ENCODE assay signal across 21 cellular contexts in the genomic region with DNA sequence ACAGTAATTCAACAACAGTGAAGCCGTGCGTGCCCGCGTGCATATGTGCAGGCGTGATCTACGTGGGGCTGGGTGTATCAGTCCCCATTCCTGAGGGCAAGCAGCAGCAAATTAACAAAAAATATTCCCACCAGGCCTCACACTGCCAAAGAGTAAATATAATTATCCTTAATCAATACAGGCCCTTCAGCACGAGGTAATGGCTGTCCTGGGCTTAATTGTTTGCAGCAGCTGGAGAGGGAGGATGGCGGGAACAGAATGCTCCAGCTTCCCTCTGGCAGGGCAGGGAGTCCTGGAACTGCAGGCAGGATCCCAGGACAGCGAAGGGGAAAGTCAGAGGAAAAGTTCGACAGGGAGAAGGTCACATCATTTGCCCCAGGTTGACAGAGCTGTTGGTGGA.
"Had no signal": no experiment of that assay in that cellular context is flagged by ENCODE, and none has a peak within 500 bp of the region (broad histone marks: within the 10 kb centered on the region; RNA-seq: fewer than 3 reads in every experiment).

No MANE protein-coding gene starts in this region.

- H3K4me1 ChIP-seq: left lung, tibial nerve, vagina had no signal

- H3K27me3 ChIP-seq: brain microvascular endothelial cell, esophagus muscularis mucosa, tibial nerve, vagina had no signal

- H3K27ac ChIP-seq: brain microvascular endothelial cell, esophagus muscularis mucosa, left lung, neutrophil, skin epidermis, tibial nerve, vagina had no signal

- H3K9me3 ChIP-seq: esophagus muscularis mucosa, left lung, neutrophil, tibial nerve, vagina had no signal

- ATAC-seq: left lung; natural killer cell; stimulated activated naive B cell treated with anti-CD40 and anti-IgM and Interleukin-4, amounts not matched to agents 10 μg/mL and 1 μg/mL and 100 μg/mL, for 72 hours had no signal

- FAIRE-seq: keratinocyte had no signal

- H3K36me3 ChIP-seq: brain microvascular endothelial cell, esophagus muscularis mucosa, left lung, neutrophil, tibial nerve, vagina had no signal

- H3K4me3 ChIP-seq: esophagus muscularis mucosa, left lung, skin epidermis, tibial nerve, vagina had no signal

- DNase-seq: activated CD4-positive, CD25-positive, alpha-beta regulatory T cell treated with anti-CD3 and anti-CD28 coated beads, Interleukin-2, amount 50 U/mL, for 72 hours; activated naive CD4-positive, alpha-beta T cell; activated T-cell treated with anti-CD3 and anti-CD28 coated beads for 4 hours; anterior cingulate cortex; brain microvascular endothelial cell; cortex of kidney; effector CD4-positive, alpha-beta T cell; hippocampal formation; left lung; mesenchymal stem cell; natural killer cell; retina; stimulated activated CD4-positive, alpha-beta T cell treated with anti-CD3 and anti-CD28 coated beads, Interleukin-15, amount 100 ng/mL, for 24 hours; stimulated activated CD4-positive, alpha-beta T cell treated with anti-CD3 and anti-CD28 coated beads, Interleukin-4, amount 100 ng/mL, for 1 hour; stimulated activated naive B cell treated with anti-CD40 and anti-IgM and Interleukin-4, amounts not matched to agents 10 μg/mL and 1 μg/mL and 100 μg/mL, for 72 hours had no signal
